In the genomic region with DNA sequence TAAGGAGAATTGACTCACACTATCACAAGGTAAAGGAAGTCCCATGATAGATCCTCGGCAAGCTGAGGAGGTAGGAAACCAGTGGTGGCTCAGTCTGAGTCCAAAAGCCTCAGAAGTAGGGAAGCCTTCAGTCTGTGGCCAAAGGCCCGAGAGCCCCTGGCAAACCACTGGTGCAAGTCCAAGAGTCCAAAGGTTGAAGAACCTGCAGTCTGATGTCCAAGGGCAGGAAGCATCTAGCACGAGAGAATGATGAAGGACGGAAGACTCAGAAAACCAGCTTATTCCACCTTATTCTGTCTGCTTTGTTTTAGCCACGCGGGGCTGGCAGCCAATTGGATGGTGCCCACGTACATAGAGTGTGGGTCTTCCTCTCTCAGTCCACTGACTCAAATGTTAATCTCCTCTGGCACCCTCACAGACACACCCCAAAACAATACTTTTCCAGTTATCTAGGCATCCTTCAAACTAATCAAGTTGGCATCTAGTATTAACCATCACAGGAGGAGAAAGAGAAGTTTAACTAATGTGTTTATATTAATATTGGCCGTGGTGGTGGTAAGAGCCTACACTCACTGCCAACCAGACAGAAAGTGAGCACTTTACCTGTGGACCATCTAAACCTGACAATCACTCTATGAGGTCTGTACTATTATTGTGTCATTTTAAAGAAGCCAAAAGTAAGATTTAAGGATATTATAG, we compare ENCODE assay signal across 23 cellular contexts. TPM values are rescaled to one million over a fixed set of nuclear protein-coding genes. Genes with fewer than 3 reads are reported as not detected.
DNase-seq lines count a peak whose midpoint lies in the region; ATAC-seq and TF ChIP-seq lines count a peak whose summit lies in the region.
"Had no signal": no experiment of that assay in that cellular context is flagged by ENCODE, and none has a peak within 500 bp of the region (broad histone marks: within the 10 kb centered on the region; RNA-seq: fewer than 3 reads in every experiment).

No MANE protein-coding gene starts in this region.

- no TSS peak for BruUV-seq in Panc1 (replicated peaks; lab: Mats Ljungman, UMichigan)

- H3K9me3 ChIP-seq in Panc1 (ENCODE audit: control insufficient read depth, insufficient read depth, low read depth, low read length) (no peaks in the 10 kb centered on the region; the same call in 1 of the 2 replicates), thymus (ENCODE audit: control insufficient read depth) (no peaks in the 10 kb centered on the region)
- H3K9me3 ChIP-seq: ovary, right atrium auricular region, SK-N-SH, upper lobe of right lung had no signal

- H3K9me3 Mint-ChIP-seq in activated naive CD4-positive, alpha-beta T cell treated with anti-CD3 and anti-CD28 coated beads, Interleukin-2, amount 50 U/mL, for 24 hours = no peaks in the 10 kb centered on the region
- H3K9me3 Mint-ChIP-seq in central memory CD8-positive, alpha-beta T cell = no peaks in the 10 kb centered on the region

- TF ChIP-seq CTCF in Panc1 (IDR thresholded peaks at IDR 0.05) = no peak

- peaks cover 3% of the 10 kb centered on the region for H3K4me1 ChIP-seq in Panc1 (ENCODE audit: control insufficient read depth, insufficient read depth, low read length)
- H3K4me1 ChIP-seq in thymus (ENCODE audit: control insufficient read depth, insufficient read depth, low read length) = peaks cover 24% of the 10 kb centered on the region
- H3K4me1 ChIP-seq: right atrium auricular region had no signal

- peaks cover 74% of the 10 kb centered on the region for H3K4me1 Mint-ChIP-seq in activated naive CD4-positive, alpha-beta T cell treated with anti-CD3 and anti-CD28 coated beads, Interleukin-2, amount 50 U/mL, for 24 hours
- H3K4me1 Mint-ChIP-seq in central memory CD8-positive, alpha-beta T cell = peaks cover 61% of the 10 kb centered on the region

- POLR2A ChIA-PET in Panc1 (lab: Charles Lee) = no interaction called here

- H3K27me3 ChIP-seq in Panc1 (ENCODE audit: control insufficient read depth, insufficient read depth, low read length) = no peaks in the 10 kb centered on the region
- H3K27me3 ChIP-seq in thymus (ENCODE audit: control insufficient read depth, insufficient read depth) = no peaks in the 10 kb centered on the region
- H3K27me3 ChIP-seq: heart left ventricle, ovary, right atrium auricular region, upper lobe of right lung had no signal

- peak overlapping the region; percentile 63 for H3K4me3 Mint-ChIP-seq in activated naive CD4-positive, alpha-beta T cell treated with anti-CD3 and anti-CD28 coated beads, Interleukin-2, amount 50 U/mL, for 24 hours
- peak overlapping the region; percentile 27 for H3K4me3 Mint-ChIP-seq in central memory CD8-positive, alpha-beta T cell
- H3K4me3 Mint-ChIP-seq: dendritic cell treated with granulocyte-macrophage colony-stimulating factor and Interleukin-4, amounts not matched to agents 40 ng/mL and 50 ng/mL, for 4 days had no signal

- H3K27ac Mint-ChIP-seq in activated naive CD4-positive, alpha-beta T cell treated with anti-CD3 and anti-CD28 coated beads, Interleukin-2, amount 50 U/mL, for 24 hours = peak overlapping the region; percentile 52
- peak overlapping the region; percentile 94 for H3K27ac Mint-ChIP-seq in central memory CD8-positive, alpha-beta T cell (ENCODE audit: low read depth)
- H3K27ac Mint-ChIP-seq: activated T-helper 2 cell treated with anti-CD3 and anti-CD28 coated beads, Interferon-gamma antibody, Interleukin-2, Interleukin-4, amounts not matched to agents 10 μg/mL and 5 μg/mL and 100 μg/mL, durations not matched to agents 14 hours and 24 hours and 36 hours; dendritic cell treated with granulocyte-macrophage colony-stimulating factor and Interleukin-4, amounts not matched to agents 40 ng/mL and 50 ng/mL, for 4 days had no signal

- no peak overlapping the region for H3K4me3 ChIP-seq in Panc1 (ENCODE audit: low read depth in 2 of 2, low read length in 2 of 2)
- H3K4me3 ChIP-seq in thymus (ENCODE audit: low read length) = no peak overlapping the region
- H3K4me3 ChIP-seq: heart left ventricle, ovary, right atrium auricular region, upper lobe of right lung had no signal

- intact Hi-C loops in Panc1 (cut with micrococcal nuclease; ENCODE audit: unreplicated experiment) = no loop called here

- H3K27ac ChIP-seq in Panc1 (ENCODE audit: low read length) (0 out of 2 replicates have a peak overlapping the region, but pooled peaks have one; percentile 15), thymus (ENCODE audit: low read depth) (peak overlapping the region; percentile 80)
- H3K27ac ChIP-seq: C4-2B, ovary, right atrium auricular region, upper lobe of right lung had no signal

- no peak for ATAC-seq in Panc1
- ATAC-seq in central memory CD8-positive, alpha-beta T cell (replicated peaks; ENCODE audit: extremely low read depth, poor library complexity, severe bottlenecking) = no peak
- ATAC-seq in GM21717 (IDR thresholded peaks at IDR 0.05; ENCODE audit: unreplicated experiment) = no peak
- ATAC-seq in HG02571 (IDR thresholded peaks at IDR 0.05; ENCODE audit: unreplicated experiment) = no peak
- ATAC-seq: HCT116, heart left ventricle, left colon, upper lobe of right lung had no signal

- 96% methylated on average over 8 of the region's 8 CpGs for WGBS in thymus

- CTCF ChIA-PET in Panc1 (lab: Charles Lee) = no interaction called here

- in situ Hi-C loops in Panc1 (cut with HindIII; ENCODE audit: low pct_unique_long_range_greater_than_20kb, low sequenced_read_pairs) = no loop called here

- no peaks in the 10 kb centered on the region for H3K27me3 Mint-ChIP-seq in activated naive CD4-positive, alpha-beta T cell treated with anti-CD3 and anti-CD28 coated beads, Interleukin-2, amount 50 U/mL, for 24 hours
- H3K27me3 Mint-ChIP-seq in central memory CD8-positive, alpha-beta T cell = no peaks in the 10 kb centered on the region

- H3K36me3 Mint-ChIP-seq in activated naive CD4-positive, alpha-beta T cell treated with anti-CD3 and anti-CD28 coated beads, Interleukin-2, amount 50 U/mL, for 24 hours = no peaks in the 10 kb centered on the region
- H3K36me3 Mint-ChIP-seq in central memory CD8-positive, alpha-beta T cell (ENCODE audit: insufficient read depth) = no peaks in the 10 kb centered on the region

- no peak for DNase-seq in activated naive CD4-positive, alpha-beta T cell treated with Interleukin-2 at 50 U/mL for 16 hours
- no peak for DNase-seq in Panc1 (ENCODE audit: low read depth, low spot score)
- no peak for DNase-seq in central memory CD8-positive, alpha-beta T cell (ENCODE audit: low spot score in 2 of 2)
- no peak for DNase-seq in SKM-1 (lab: John Stamatoyannopoulos, UW; ENCODE audit: unreplicated experiment)
- DNase-seq: heart left ventricle; left colon; mesenchymal stem cell; NCI-H146; NCI-H2171; NCI-H526; ovary; SK-N-SH; stimulated activated CD4-positive, alpha-beta T cell treated with anti-CD3 and anti-CD28 coated beads, Interleukin-12 subunit alpha, Interleukin-12 subunit beta, amount 100 ng/mL, for 4 hours; upper lobe of right lung had no signal

- H3K36me3 ChIP-seq in Panc1 (ENCODE audit: control insufficient read depth, insufficient read depth, low read length) (no peaks in the 10 kb centered on the region), thymus (ENCODE audit: control insufficient read depth, insufficient read depth) (no peaks in the 10 kb centered on the region)
- H3K36me3 ChIP-seq: heart left ventricle, ovary, right atrium auricular region, upper lobe of right lung had no signal

RNA-seq across cellular contexts. Expression of gene TRIB2, which starts 8.1 kb away (rescaled TPM):
- total RNA-seq in Panc1 (2021; ENCODE audit: unreplicated experiment) = 43.2 TPM
- polyA plus RNA-seq in Panc1 (2012; ENCODE audit: insufficient read length) = 34.8 TPM
- polyA plus RNA-seq in thymus = 69.8 TPM
